Comparison of ENCODE assay signal across 8 cellular contexts in genomic region chr1:154326546-154327465, GRCh38. TPM values are rescaled to one million over a fixed set of nuclear protein-coding genes. Genes with fewer than 3 reads are reported as not detected.
DNase-seq lines count a peak whose midpoint lies in the region; ATAC-seq, FAIRE-seq and TF ChIP-seq lines count a peak whose summit lies in the region.

No MANE protein-coding gene starts in this region.

- peaks cover 23% of the 10 kb centered on the region for H4K20me1 ChIP-seq in GM23338 (replicated peaks; ENCODE audit: insufficient read depth)
- no peaks in the 10 kb centered on the region for H4K20me1 ChIP-seq in endothelial cell of umbilical vein (replicated peaks; ENCODE audit: control insufficient read depth, extremely low read depth, insufficient read depth, low read length)
- H4K20me1 ChIP-seq in neural cell (ENCODE audit: insufficient read depth) = no peaks in the 10 kb centered on the region

- H3F3A ChIP-seq in GM23338 (replicated peaks; ENCODE audit: low read depth) = peaks cover 11% of the 10 kb centered on the region
- H3F3A ChIP-seq in neural cell (ENCODE audit: insufficient read depth, low read length, poor library complexity, severe bottlenecking) = no peaks in the 10 kb centered on the region

- TF ChIP-seq EP300 in neural cell (conservative IDR thresholded peaks at IDR 0.05; ENCODE audit: poor library complexity, severe bottlenecking) = no peak

- peak overlapping the region; percentile 95 for H3K4me3 Mint-ChIP-seq in GM23338

- no peaks in the 10 kb centered on the region for H3K9me2 ChIP-seq in GM23338 (ENCODE audit: insufficient read depth)
- H3K9me2 ChIP-seq in neural cell (ENCODE audit: insufficient read depth, low read length) = no peaks in the 10 kb centered on the region

- H3K4me1 Mint-ChIP-seq in GM23338 = peaks cover 42% of the 10 kb centered on the region

- H3K27ac Mint-ChIP-seq in GM23338 = peak overlapping the region; percentile 93

- TF ChIP-seq POLR2A in endothelial cell of umbilical vein (IDR thresholded peaks at IDR 0.05; ENCODE audit: low read depth, low read length) = no peak

- H3K4me3 ChIP-seq in GM23338 = peak overlapping the region; percentile 89
- H3K4me3 ChIP-seq in endothelial cell of umbilical vein (replicated peaks in 1 of 3; ENCODE audit: insufficient read depth in 1 of 3, low read depth in 1 of 3, low read length in 3 of 3) = peak overlapping the region in 2 of 3 experiments; percentile 75 to 88
- peak overlapping the region; percentile 96 for H3K4me3 ChIP-seq in neural cell (ENCODE audit: low read length)

- intact Hi-C loops in endothelial cell of umbilical vein (cut with micrococcal nuclease) = loop anchor here (1.0 to 5.0 kb wide), 7 partner anchors 8 to 232 kb away; partner anchors contain the start of genes HAX1, UBAP2L and UBE2Q1

- H3K9me3 ChIP-seq in endothelial cell of umbilical vein (replicated peaks; ENCODE audit: control insufficient read depth, insufficient read depth, low read length) (no peaks in the 10 kb centered on the region), neural cell (ENCODE audit: low read length) (no peaks in the 10 kb centered on the region)

- H3K27me3 ChIP-seq in GM23338 (ENCODE audit: insufficient read depth) (no peaks in the 10 kb centered on the region), endothelial cell of umbilical vein (ENCODE audit: control insufficient read depth in 2 of 2, insufficient read depth in 2 of 2, low read length in 2 of 2) (peaks cover 0 to 6% of the 10 kb centered on the region in 2 experiments), neural cell (ENCODE audit: insufficient read depth, low read depth, low read length) (no peaks in the 10 kb centered on the region)

- H3K36me3 ChIP-seq in GM23338 (ENCODE audit: insufficient read depth) (peaks cover 2% of the 10 kb centered on the region), endothelial cell of umbilical vein (ENCODE audit: control insufficient read depth in 2 of 2, extremely low read depth in 1 of 2, insufficient read depth in 2 of 2, low read length in 2 of 2) (peaks cover 0 to 13% of the 10 kb centered on the region in 2 experiments), neural cell (ENCODE audit: insufficient read depth, low read length) (peaks cover 5% of the 10 kb centered on the region)

- peaks cover 22% of the 10 kb centered on the region for H3K27me3 Mint-ChIP-seq in GM23338 (ENCODE audit: insufficient read depth, low read depth, poor library complexity)

- TF ChIP-seq RAD21 in neural cell (conservative IDR thresholded peaks at IDR 0.05) = no peak

- CTCF ChIA-PET in RWPE1 (lab: Yijun Ruan, JAX) = interaction anchor here (0.6 to 3.4 kb wide), 5 partner anchors 9 to 488 kb away, joined by 3 to 29 read pairs (median 3); no protein-coding TSS in a partner anchor
- CTCF ChIA-PET in endothelial cell of umbilical vein (lab: Charles Lee) = interaction anchor here (0.7 to 7.8 kb wide), 13 partner anchors 8 to 317 kb away, joined by 3 to 210 read pairs (median 3); no protein-coding TSS in a partner anchor

- TF ChIP-seq CTCF in GM23338 (conservative IDR thresholded peaks at IDR 0.05; ENCODE audit: low read depth in 2 of 2) (no peak; a peak in 1 of 4 replicates), RWPE1 (conservative IDR thresholded peaks at IDR 0.05; ENCODE audit: low read depth) (peak; percentile 26; the same call in 1 of the 2 replicates), endothelial cell of umbilical vein (IDR thresholded peaks at IDR 0.05; ENCODE audit: extremely low read depth in 1 of 2, insufficient read depth in 1 of 2, low read depth in 1 of 2, low read length in 2 of 2) (no peak), neural cell (IDR thresholded peaks at IDR 0.05; ENCODE audit: poor library complexity, severe bottlenecking) (peak; percentile 40)

- DNase-seq in GM23338 (ENCODE audit: low spot score) (no peak), RWPE1 (ENCODE audit: low spot score) (peak; percentile 53), endothelial cell of umbilical vein (ENCODE audit: low read depth, low spot score) (peak; percentile 15), foreskin melanocyte (no peak), germinal center (ENCODE audit: low spot score) (no peak), dermis blood vessel endothelial cell (no peak), NCI-H774 (lab: John Stamatoyannopoulos, UW) (no peak)

- H3K9ac ChIP-seq in endothelial cell of umbilical vein (replicated peaks; ENCODE audit: extremely low read depth, insufficient read depth, low read length) = peak overlapping the region; percentile 65
- H3K9ac ChIP-seq in neural cell (ENCODE audit: low read length) = peak overlapping the region; percentile 98

- peaks cover 14% of the 10 kb centered on the region for H3K36me3 Mint-ChIP-seq in GM23338 (ENCODE audit: low read depth)

- no peaks in the 10 kb centered on the region for H3K9me3 Mint-ChIP-seq in GM23338

- peaks cover 24% of the 10 kb centered on the region for H3K79me2 ChIP-seq in GM23338 (replicated peaks; ENCODE audit: insufficient read depth)
- peaks cover 7% of the 10 kb centered on the region for H3K79me2 ChIP-seq in endothelial cell of umbilical vein (ENCODE audit: control insufficient read depth, insufficient read depth, low read length)
- H3K79me2 ChIP-seq in neural cell (replicated peaks; ENCODE audit: insufficient read depth, low read length) = peaks cover 19% of the 10 kb centered on the region

- FAIRE-seq in endothelial cell of umbilical vein (lab: Jason Lieb, UNC) = no peak

- H3K4me1 ChIP-seq in GM23338 (ENCODE audit: insufficient read depth) = peaks cover 30% of the 10 kb centered on the region
- peaks cover 22% of the 10 kb centered on the region for H3K4me1 ChIP-seq in endothelial cell of umbilical vein (ENCODE audit: control insufficient read depth, extremely low read depth, insufficient read depth, low read length)

- dilution Hi-C loops in endothelial cell of umbilical vein (cut with MboI; ENCODE audit: extremely low pct_ligation_motif_present, low sequenced_read_pairs) = no loop called here

- H3K4me2 ChIP-seq in GM23338 (peak overlapping the region; percentile 92), endothelial cell of umbilical vein (ENCODE audit: insufficient read depth, low read length) (peak overlapping the region; percentile 73), neural cell (ENCODE audit: low read length) (peak overlapping the region; percentile 68)

- H3K27ac ChIP-seq in GM23338 (ENCODE audit: low read depth) = peak overlapping the region; percentile 87; the same call in 1 of the 2 replicates
- peak overlapping the region; percentile 99 for H3K27ac ChIP-seq in RWPE1
- peak overlapping the region; percentile 52 for H3K27ac ChIP-seq in endothelial cell of umbilical vein (ENCODE audit: insufficient read depth, low read depth, low read length)
- H3K27ac ChIP-seq in neural cell (ENCODE audit: low read length) = peak overlapping the region; percentile 94

- H3K9me1 ChIP-seq in endothelial cell of umbilical vein (replicated peaks; ENCODE audit: control insufficient read depth, extremely low read depth, insufficient read depth, low read length) = no peaks in the 10 kb centered on the region

- BruUV-seq in endothelial cell of umbilical vein (replicated peaks; lab: Mats Ljungman, UMichigan) = TSS peak; percentile 56

- H2AFZ ChIP-seq in GM23338 (no peak overlapping the region), endothelial cell of umbilical vein (ENCODE audit: low read depth, low read length) (no peak overlapping the region), neural cell (ENCODE audit: low read depth, low read length) (no peak overlapping the region)

- POLR2A ChIA-PET in RWPE1 (lab: Yijun Ruan, JAX; ENCODE audit: low non-redundant PET) = no interaction called here
- POLR2A ChIA-PET in endothelial cell of umbilical vein (lab: Charles Lee) = interaction anchor here (1.0 kb wide), 1 partner anchor 8 kb away, joined by 4 read pairs; no protein-coding TSS in a partner anchor

- ATAC-seq in GM23338 = no peak

RNA-seq across cellular contexts. Expression of gene ATP8B2, which starts 1.5 kb away (rescaled TPM):
- 92.9 and 112 TPM in 2 replicates for total RNA-seq in GM23338 (2014; rRNA removed; shearing (Covaris generic))
- polyA plus RNA-seq in GM23338 (2016; fragmentation: Nextera tagmentation; extraction: Ambion mirVana) (8.8 and 11.0 TPM in 2 replicates), endothelial cell of umbilical vein (72.8 and 86.0 TPM in 2 replicates), neural cell (71.3 and 86.9 TPM in 2 replicates)
- total RNA-seq in endothelial cell of umbilical vein (60.0 and 64.7 TPM in 2 replicates), dermis blood vessel endothelial cell (90.0 and 108 TPM in 2 replicates)
- polyA plus RNA-seq in endothelial cell of umbilical vein (2011; cell fraction: cytosol; rRNA removed) = 50.3 and 60.3 TPM in 2 replicates
- 71.2 and 108 TPM in 2 replicates for polyA plus RNA-seq in endothelial cell of umbilical vein (2011; cell fraction: nucleus; rRNA removed)
- 27.5 and 27.9 TPM in 2 replicates for polyA plus RNA-seq in endothelial cell of umbilical vein (2012)
- polyA minus RNA-seq in endothelial cell of umbilical vein (62.8 and 100.0 TPM in 2 replicates), neural cell (63.2 and 76.4 TPM in 2 replicates)
- polyA minus RNA-seq in endothelial cell of umbilical vein (2011; cell fraction: cytosol; rRNA and poly(A)+ RNA removed) = not detected
- 33.3 and 33.5 TPM in 2 replicates for polyA minus RNA-seq in endothelial cell of umbilical vein (2011; cell fraction: nucleus; rRNA and poly(A)+ RNA removed)

RNA-seq across cellular contexts. Expression of gene AQP10, which starts 5.9 kb away (rescaled TPM):
- not detected in 2 replicates for total RNA-seq in GM23338 (2014; rRNA removed; shearing (Covaris generic))
- polyA plus RNA-seq in GM23338 (2016; fragmentation: Nextera tagmentation; extraction: Ambion mirVana) (not detected in 2 replicates), endothelial cell of umbilical vein (0.08 TPM in 1 of 2 replicates, not detected in the other), neural cell (not detected in 2 replicates)
- total RNA-seq in endothelial cell of umbilical vein (not detected in 2 replicates), dermis blood vessel endothelial cell (not detected in 2 replicates)
- polyA plus RNA-seq in endothelial cell of umbilical vein (2011; cell fraction: cytosol; rRNA removed) = not detected in 2 replicates
- polyA plus RNA-seq in endothelial cell of umbilical vein (2011; cell fraction: nucleus; rRNA removed) = 0.07 TPM in 1 of 2 replicates, not detected in the other
- polyA plus RNA-seq in endothelial cell of umbilical vein (2012) = not detected in 2 replicates
- polyA minus RNA-seq in endothelial cell of umbilical vein (0.49 and 1.0 TPM in 2 replicates), neural cell (0.49 TPM in 1 of 2 replicates, not detected in the other)
- polyA minus RNA-seq in endothelial cell of umbilical vein (2011; cell fraction: cytosol; rRNA and poly(A)+ RNA removed) = not detected
- not detected in 2 replicates for polyA minus RNA-seq in endothelial cell of umbilical vein (2011; cell fraction: nucleus; rRNA and poly(A)+ RNA removed)

RNA-seq across cellular contexts. Expression of gene HAX1, which starts 54.4 kb away (rescaled TPM):
- 72.0 and 73.2 TPM in 2 replicates for total RNA-seq in GM23338 (2014; rRNA removed; shearing (Covaris generic))
- polyA plus RNA-seq in GM23338 (2016; fragmentation: Nextera tagmentation; extraction: Ambion mirVana) = 92.0 and 92.5 TPM in 2 replicates
- total RNA-seq in endothelial cell of umbilical vein = 69.1 and 78.4 TPM in 2 replicates
- polyA plus RNA-seq in endothelial cell of umbilical vein = 95.3 and 101 TPM in 2 replicates
- 103 and 114 TPM in 2 replicates for polyA plus RNA-seq in endothelial cell of umbilical vein (2011; cell fraction: cytosol; rRNA removed)
- 72.9 and 74.7 TPM in 2 replicates for polyA plus RNA-seq in endothelial cell of umbilical vein (2011; cell fraction: nucleus; rRNA removed)
- polyA plus RNA-seq in endothelial cell of umbilical vein (2012) = 69.5 and 92.0 TPM in 2 replicates
- polyA minus RNA-seq in endothelial cell of umbilical vein = 64.1 and 64.4 TPM in 2 replicates
- polyA minus RNA-seq in endothelial cell of umbilical vein (2011; cell fraction: cytosol; rRNA and poly(A)+ RNA removed) = 79.9 TPM
- 9.9 and 20.2 TPM in 2 replicates for polyA minus RNA-seq in endothelial cell of umbilical vein (2011; cell fraction: nucleus; rRNA and poly(A)+ RNA removed)
- polyA plus RNA-seq in neural cell = 126 and 155 TPM in 2 replicates
- polyA minus RNA-seq in neural cell = 67.2 and 71.2 TPM in 2 replicates
- total RNA-seq in dermis blood vessel endothelial cell = 69.9 and 99.0 TPM in 2 replicates

Comparison
In these comparisons a context has a peak if more than half of its experiments do, and no peak if none do; other contexts are left out.
1. DNase-seq: peak in RWPE1 (single experiment) and endothelial cell of umbilical vein (single experiment); none in GM23338 (single experiment), foreskin melanocyte (single experiment), germinal center (single experiment), dermis blood vessel endothelial cell (single experiment) and NCI-H774 (single experiment).
2. CTCF ChIP-seq: peak in RWPE1 (single experiment) and neural cell (single experiment); none in GM23338 (0 of 2) and endothelial cell of umbilical vein (0 of 2).
3. Peak in every context shown above with its lines, with median percentiles within 50 percentile points of each other: H3K27ac ChIP-seq, H3K4me2 ChIP-seq and H3K4me3 ChIP-seq.